1 cellular context compared by ENCODE assay signal in the genomic region with DNA sequence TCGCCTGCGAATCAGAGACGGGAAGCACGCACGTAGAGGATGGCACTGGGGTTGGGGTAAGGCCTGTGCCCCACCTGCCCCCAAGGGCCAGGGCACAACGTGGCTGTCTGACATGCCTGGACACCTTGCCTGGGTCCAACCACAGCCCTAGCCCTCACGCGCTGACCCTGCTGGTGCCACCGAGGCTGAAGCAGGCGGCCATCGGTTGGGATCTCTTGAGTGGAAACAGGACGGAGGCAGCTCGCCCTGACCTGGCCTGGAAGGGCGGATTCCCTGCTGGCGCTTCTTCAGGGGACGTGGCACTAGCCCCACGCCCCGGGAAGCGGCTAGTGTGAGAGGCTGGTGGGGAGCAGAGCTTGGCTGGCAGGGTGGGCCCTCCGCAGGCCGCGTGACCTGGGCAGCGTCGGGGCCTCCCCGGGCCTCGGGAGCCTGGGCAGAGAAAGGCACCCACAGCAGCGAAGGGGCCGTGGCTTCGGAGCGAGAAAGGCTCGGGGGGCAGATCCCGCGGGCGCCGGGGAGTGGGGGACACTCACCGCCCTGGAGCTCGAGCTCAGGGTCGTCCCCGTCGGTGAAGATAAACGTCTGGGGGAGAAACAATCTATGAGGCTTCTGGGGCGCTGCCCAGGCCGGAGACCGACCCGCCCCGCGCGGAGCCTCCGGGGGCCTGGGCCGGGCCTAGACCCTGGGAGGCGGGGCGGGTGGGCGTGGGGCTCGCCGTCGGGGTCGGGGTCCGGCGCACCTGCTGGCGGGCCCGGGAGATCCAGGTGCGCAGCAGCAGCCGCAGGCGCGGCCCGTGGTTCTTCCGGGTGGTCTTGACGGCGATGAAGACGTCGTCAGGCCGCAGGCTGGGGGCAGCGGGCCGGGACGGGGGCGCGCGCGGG.
TF ChIP-seq lines count a peak whose summit lies in the region.

No MANE protein-coding gene starts in this region.

TF ChIP-seq in HepG2, 621 proteins besides CTCF, POLR2A, EP300 and RAD21 (continued from another document and continues in another):
- TF ChIP-seq, protein P1, sequence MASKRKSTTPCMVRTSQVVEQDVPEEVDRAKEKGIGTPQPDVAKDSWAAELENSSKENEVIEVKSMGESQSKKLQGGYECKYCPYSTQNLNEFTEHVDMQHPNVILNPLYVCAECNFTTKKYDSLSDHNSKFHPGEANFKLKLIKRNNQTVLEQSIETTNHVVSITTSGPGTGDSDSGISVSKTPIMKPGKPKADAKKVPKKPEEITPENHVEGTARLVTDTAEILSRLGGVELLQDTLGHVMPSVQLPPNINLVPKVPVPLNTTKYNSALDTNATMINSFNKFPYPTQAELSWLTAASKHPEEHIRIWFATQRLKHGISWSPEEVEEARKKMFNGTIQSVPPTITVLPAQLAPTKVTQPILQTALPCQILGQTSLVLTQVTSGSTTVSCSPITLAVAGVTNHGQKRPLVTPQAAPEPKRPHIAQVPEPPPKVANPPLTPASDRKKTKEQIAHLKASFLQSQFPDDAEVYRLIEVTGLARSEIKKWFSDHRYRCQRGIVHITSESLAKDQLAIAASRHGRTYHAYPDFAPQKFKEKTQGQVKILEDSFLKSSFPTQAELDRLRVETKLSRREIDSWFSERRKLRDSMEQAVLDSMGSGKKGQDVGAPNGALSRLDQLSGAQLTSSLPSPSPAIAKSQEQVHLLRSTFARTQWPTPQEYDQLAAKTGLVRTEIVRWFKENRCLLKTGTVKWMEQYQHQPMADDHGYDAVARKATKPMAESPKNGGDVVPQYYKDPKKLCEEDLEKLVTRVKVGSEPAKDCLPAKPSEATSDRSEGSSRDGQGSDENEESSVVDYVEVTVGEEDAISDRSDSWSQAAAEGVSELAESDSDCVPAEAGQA (IDR thresholded peaks at IDR 0.05; ENCODE audit: low read depth), result no peak
- TF ChIP-seq, protein P1 (CRISPR knock-in tag; IDR thresholded peaks at IDR 0.05; ENCODE audit: borderline replicate concordance), result no peak
- TF ChIP-seq HMG20A (CRISPR knock-in tag; IDR thresholded peaks at IDR 0.05; ENCODE audit: borderline replicate concordance), result no peak
- TF ChIP-seq ZNF3 (CRISPR knock-in tag; IDR thresholded peaks at IDR 0.05), result no peak
- TF ChIP-seq RARA (CRISPR knock-in tag; IDR thresholded peaks at IDR 0.05), result no peak
- TF ChIP-seq, protein P2, sequence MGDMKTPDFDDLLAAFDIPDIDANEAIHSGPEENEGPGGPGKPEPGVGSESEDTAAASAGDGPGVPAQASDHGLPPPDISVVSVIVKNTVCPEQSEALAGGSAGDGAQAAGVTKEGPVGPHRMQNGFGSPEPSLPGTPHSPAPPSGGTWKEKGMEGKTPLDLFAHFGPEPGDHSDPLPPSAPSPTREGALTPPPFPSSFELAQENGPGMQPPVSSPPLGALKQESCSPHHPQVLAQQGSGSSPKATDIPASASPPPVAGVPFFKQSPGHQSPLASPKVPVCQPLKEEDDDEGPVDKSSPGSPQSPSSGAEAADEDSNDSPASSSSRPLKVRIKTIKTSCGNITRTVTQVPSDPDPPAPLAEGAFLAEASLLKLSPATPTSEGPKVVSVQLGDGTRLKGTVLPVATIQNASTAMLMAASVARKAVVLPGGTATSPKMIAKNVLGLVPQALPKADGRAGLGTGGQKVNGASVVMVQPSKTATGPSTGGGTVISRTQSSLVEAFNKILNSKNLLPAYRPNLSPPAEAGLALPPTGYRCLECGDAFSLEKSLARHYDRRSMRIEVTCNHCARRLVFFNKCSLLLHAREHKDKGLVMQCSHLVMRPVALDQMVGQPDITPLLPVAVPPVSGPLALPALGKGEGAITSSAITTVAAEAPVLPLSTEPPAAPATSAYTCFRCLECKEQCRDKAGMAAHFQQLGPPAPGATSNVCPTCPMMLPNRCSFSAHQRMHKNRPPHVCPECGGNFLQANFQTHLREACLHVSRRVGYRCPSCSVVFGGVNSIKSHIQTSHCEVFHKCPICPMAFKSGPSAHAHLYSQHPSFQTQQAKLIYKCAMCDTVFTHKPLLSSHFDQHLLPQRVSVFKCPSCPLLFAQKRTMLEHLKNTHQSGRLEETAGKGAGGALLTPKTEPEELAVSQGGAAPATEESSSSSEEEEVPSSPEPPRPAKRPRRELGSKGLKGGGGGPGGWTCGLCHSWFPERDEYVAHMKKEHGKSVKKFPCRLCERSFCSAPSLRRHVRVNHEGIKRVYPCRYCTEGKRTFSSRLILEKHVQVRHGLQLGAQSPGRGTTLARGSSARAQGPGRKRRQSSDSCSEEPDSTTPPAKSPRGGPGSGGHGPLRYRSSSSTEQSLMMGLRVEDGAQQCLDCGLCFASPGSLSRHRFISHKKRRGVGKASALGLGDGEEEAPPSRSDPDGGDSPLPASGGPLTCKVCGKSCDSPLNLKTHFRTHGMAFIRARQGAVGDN (CRISPR knock-in tag; IDR thresholded peaks at IDR 0.05), result peak; percentile 82
- TF ChIP-seq LCORL (IDR thresholded peaks at IDR 0.05), result no peak
- TF ChIP-seq LCORL (CRISPR knock-in tag; IDR thresholded peaks at IDR 0.05), result no peak
- no peak for TF ChIP-seq ZNF879 (CRISPR knock-in tag; IDR thresholded peaks at IDR 0.05)
- TF ChIP-seq, protein P3, sequence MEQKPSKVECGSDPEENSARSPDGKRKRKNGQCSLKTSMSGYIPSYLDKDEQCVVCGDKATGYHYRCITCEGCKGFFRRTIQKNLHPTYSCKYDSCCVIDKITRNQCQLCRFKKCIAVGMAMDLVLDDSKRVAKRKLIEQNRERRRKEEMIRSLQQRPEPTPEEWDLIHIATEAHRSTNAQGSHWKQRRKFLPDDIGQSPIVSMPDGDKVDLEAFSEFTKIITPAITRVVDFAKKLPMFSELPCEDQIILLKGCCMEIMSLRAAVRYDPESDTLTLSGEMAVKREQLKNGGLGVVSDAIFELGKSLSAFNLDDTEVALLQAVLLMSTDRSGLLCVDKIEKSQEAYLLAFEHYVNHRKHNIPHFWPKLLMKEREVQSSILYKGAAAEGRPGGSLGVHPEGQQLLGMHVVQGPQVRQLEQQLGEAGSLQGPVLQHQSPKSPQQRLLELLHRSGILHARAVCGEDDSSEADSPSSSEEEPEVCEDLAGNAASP (CRISPR knock-in tag; IDR thresholded peaks at IDR 0.05; ENCODE audit: borderline replicate concordance), result no peak
- TF ChIP-seq, protein P4, sequence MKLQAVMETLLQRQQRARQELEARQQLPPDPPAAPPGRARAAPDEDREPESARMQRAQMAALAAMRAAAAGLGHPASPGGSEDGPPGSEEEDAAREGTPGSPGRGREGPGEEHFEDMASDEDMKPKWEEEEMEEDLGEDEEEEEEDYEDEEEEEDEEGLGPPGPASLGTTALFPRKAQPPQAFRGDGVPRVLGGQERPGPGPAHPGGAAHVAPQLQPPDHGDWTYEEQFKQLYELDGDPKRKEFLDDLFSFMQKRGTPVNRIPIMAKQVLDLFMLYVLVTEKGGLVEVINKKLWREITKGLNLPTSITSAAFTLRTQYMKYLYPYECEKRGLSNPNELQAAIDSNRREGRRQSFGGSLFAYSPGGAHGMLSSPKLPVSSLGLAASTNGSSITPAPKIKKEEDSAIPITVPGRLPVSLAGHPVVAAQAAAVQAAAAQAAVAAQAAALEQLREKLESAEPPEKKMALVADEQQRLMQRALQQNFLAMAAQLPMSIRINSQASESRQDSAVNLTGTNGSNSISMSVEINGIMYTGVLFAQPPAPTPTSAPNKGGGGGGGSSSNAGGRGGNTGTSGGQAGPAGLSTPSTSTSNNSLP (IDR thresholded peaks at IDR 0.05; ENCODE audit: low read depth, low read length), result no peak
- 0 out of 2 replicates have a peak, but pooled peaks have one; percentile 37 for TF ChIP-seq FOXK1 (CRISPR knock-in tag; IDR thresholded peaks at IDR 0.05; ENCODE audit: borderline replicate concordance, low read depth)
- TF ChIP-seq POLR2AphosphoS2 (IDR thresholded peaks at IDR 0.05; ENCODE audit: low read depth, low read length), result no peak
- TF ChIP-seq CAMTA2 (CRISPR knock-in tag; IDR thresholded peaks at IDR 0.05; ENCODE audit: borderline replicate concordance), result peak; percentile 67; the same call in 1 of the 2 replicates
- no peak for TF ChIP-seq CCAR2 (optimal IDR thresholded peaks at IDR 0.05; ENCODE audit: low read depth, low read length)
- no peak for TF ChIP-seq TBL1XR1 (IDR thresholded peaks at IDR 0.05; ENCODE audit: borderline replicate concordance, low read length, partially characterized antibody)
- TF ChIP-seq ZNF713 (CRISPR knock-in tag; IDR thresholded peaks at IDR 0.05), result no peak
- peak; percentile 61 for TF ChIP-seq HNRNPL (IDR thresholded peaks at IDR 0.05; ENCODE audit: low read depth, low read length)
- peak; percentile 70; the same call in 1 of the 2 replicates for TF ChIP-seq MTA1 (CRISPR knock-in tag; IDR thresholded peaks at IDR 0.05; ENCODE audit: borderline replicate concordance)
- TF ChIP-seq SNAPC2 (CRISPR knock-in tag; IDR thresholded peaks at IDR 0.05), result no peak
- TF ChIP-seq DMAP1 (CRISPR knock-in tag; IDR thresholded peaks at IDR 0.05), result peak; percentile 67; the same call in 1 of the 2 replicates
- no peak for TF ChIP-seq KDM6A (CRISPR knock-in tag; IDR thresholded peaks at IDR 0.05; ENCODE audit: low read depth)
- TF ChIP-seq ZNF777 (CRISPR knock-in tag; IDR thresholded peaks at IDR 0.05), result peak; percentile 87
- TF ChIP-seq CHD4 (IDR thresholded peaks at IDR 0.05; ENCODE audit: borderline replicate concordance, low read length), result no peak
- no peak for TF ChIP-seq SCMH1 (CRISPR knock-in tag; IDR thresholded peaks at IDR 0.05; ENCODE audit: borderline replicate concordance)
- TF ChIP-seq ZNF280D (CRISPR knock-in tag; IDR thresholded peaks at IDR 0.05), result 0 out of 2 replicates have a peak, but pooled peaks have one; percentile 76
- TF ChIP-seq RBFOX2 (IDR thresholded peaks at IDR 0.05; ENCODE audit: low read depth, low read length), result peak; percentile 61
- TF ChIP-seq, protein P5, sequence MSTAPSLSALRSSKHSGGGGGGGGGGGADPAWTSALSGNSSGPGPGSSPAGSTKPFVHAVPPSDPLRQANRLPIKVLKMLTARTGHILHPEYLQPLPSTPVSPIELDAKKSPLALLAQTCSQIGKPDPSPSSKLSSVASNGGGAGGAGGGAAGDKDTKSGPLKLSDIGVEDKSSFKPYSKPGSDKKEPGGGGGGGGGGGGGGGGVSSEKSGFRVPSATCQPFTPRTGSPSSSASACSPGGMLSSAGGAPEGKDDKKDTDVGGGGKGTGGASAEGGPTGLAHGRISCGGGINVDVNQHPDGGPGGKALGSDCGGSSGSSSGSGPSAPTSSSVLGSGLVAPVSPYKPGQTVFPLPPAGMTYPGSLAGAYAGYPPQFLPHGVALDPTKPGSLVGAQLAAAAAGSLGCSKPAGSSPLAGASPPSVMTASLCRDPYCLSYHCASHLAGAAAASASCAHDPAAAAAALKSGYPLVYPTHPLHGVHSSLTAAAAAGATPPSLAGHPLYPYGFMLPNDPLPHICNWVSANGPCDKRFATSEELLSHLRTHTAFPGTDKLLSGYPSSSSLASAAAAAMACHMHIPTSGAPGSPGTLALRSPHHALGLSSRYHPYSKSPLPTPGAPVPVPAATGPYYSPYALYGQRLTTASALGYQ (CRISPR knock-in tag; IDR thresholded peaks at IDR 0.05), result no peak
- TF ChIP-seq BATF2 (CRISPR knock-in tag; IDR thresholded peaks at IDR 0.05), result no peak
- no peak for TF ChIP-seq ZNF383 (CRISPR knock-in tag; IDR thresholded peaks at IDR 0.05; ENCODE audit: borderline replicate concordance)
- 0 out of 2 replicates have a peak, but pooled peaks have one; percentile 25 for TF ChIP-seq CENPT (CRISPR knock-in tag; IDR thresholded peaks at IDR 0.05; ENCODE audit: low read depth)
- TF ChIP-seq MEIS2 (CRISPR knock-in tag; IDR thresholded peaks at IDR 0.05), result 0 out of 2 replicates have a peak, but pooled peaks have one; percentile 1
- TF ChIP-seq KLF6 (CRISPR knock-in tag; IDR thresholded peaks at IDR 0.05), result no peak; the same call in 1 of the 2 replicates
- no peak for TF ChIP-seq MBNL3 (CRISPR knock-in tag; conservative IDR thresholded peaks at IDR 0.05)
- TF ChIP-seq ZNF121 (CRISPR knock-in tag; IDR thresholded peaks at IDR 0.05), result no peak
- no peak; the same call in 1 of the 2 replicates for TF ChIP-seq ZNF556 (CRISPR knock-in tag; IDR thresholded peaks at IDR 0.05; ENCODE audit: borderline replicate concordance)
